10 cellular contexts compared by ENCODE assay signal in the genomic region with DNA sequence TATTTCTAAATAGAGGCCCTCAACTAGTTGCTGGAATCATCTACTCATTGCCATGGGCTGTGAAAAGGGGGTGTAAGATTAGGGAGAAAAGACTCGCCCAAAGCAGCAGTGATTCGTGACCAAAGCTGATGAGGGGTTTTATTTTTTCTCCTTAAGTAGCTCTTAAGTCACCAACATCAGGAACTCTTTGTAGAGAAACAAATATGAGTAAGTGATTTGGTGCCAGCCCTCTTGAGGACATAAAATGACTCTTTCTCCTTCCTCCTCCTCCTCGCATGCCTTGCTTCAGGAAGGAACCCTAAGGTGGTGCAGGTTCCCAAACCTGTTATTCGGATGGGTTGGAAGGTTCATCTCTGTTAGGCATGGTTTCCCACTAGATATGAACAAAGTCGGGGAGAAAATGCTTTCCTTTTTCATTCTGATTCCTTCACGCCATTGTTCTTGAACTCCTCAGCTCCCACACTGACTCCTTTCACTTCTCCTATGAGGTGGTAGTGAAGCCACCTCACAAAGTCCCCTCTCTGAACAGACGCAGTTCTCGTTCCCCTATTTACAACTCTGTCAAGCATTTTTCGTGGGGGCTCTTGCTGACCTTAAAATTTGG.
DNase-seq lines count a peak whose midpoint lies in the region; ATAC-seq, FAIRE-seq and TF ChIP-seq lines count a peak whose summit lies in the region.
"Had no signal": no experiment of that assay in that cellular context is flagged by ENCODE, and none has a peak within 500 bp of the region (broad histone marks: within the 10 kb centered on the region; RNA-seq: fewer than 3 reads in every experiment).

No MANE protein-coding gene starts in this region.

- intact Hi-C loops in activated CD4-positive, alpha-beta T cell treated with anti-CD3 and anti-CD28 coated beads for 36 hours (cut with DNase I, micrococcal nuclease), result loop anchor here (1.0 to 10.0 kb wide), 4 partner anchors 8 to 952 kb away; a partner anchor contains a TSS
- intact Hi-C loops in GM12878 (cut with micrococcal nuclease; ENCODE audit: unreplicated experiment), result loop anchor here (1.0 to 2.0 kb wide), 9 partner anchors 13 to 270 kb away; no protein-coding TSS in a partner anchor

- H3K27ac ChIP-seq in GM12878 (ENCODE audit: control insufficient read depth, insufficient read depth), result peak overlapping the region; percentile 100

- H3K9ac ChIP-seq in GM12878 (ENCODE audit: control insufficient read depth, insufficient read depth, low read length), result peak overlapping the region; percentile 88

- H3K27me3 ChIP-seq in GM12878 (replicated peaks in 1 of 2; ENCODE audit: control insufficient read depth in 2 of 2, insufficient read depth in 2 of 2, low read length in 1 of 2), result no peaks in the 10 kb centered on the region

- H3K4me1 ChIP-seq in GM12878 (ENCODE audit: control insufficient read depth, insufficient read depth, low read length), result peaks cover 92% of the 10 kb centered on the region

- DNase-seq in activated CD4-positive, alpha-beta T cell treated with anti-CD3 and anti-CD28 coated beads for 36 hours, result no peak
- no peak for DNase-seq in activated CD4-positive, alpha-beta T cell treated with anti-CD3 and anti-CD28 coated beads, Interleukin-2, amount 50 U/mL, for 1 hour
- peak; percentile 88 for DNase-seq in GM12878 (ENCODE audit: low read depth, low spot score)
- peak; percentile 69 for DNase-seq in stimulated activated naive B cell treated with anti-CD40 and anti-IgM and Interleukin-4, amounts not matched to agents 10 μg/mL and 1 μg/mL and 100 μg/mL, for 72 hours
- DNase-seq in effector CD4-positive, alpha-beta T cell, result no peak
- DNase-seq in frontal cortex (ENCODE audit: low spot score in 2 of 2), result no peak
- DNase-seq: NCI-H2171 had no signal

- peaks cover 90% of the 10 kb centered on the region for H3K4me1 Mint-ChIP-seq in activated CD4-positive, alpha-beta T cell treated with anti-CD3 and anti-CD28 coated beads for 36 hours
- H3K4me1 Mint-ChIP-seq in stimulated activated naive B cell treated with anti-CD40 and anti-IgM and Interleukin-4, amounts not matched to agents 10 μg/mL and 1 μg/mL and 100 μg/mL, for 72 hours, result peaks cover 68 to 99% of the 10 kb centered on the region in 2 donors

- H3K9me3 ChIP-seq in GM12878 (replicated peaks; ENCODE audit: control insufficient read depth, insufficient read depth, low read length), result no peaks in the 10 kb centered on the region

- H3K36me3 ChIP-seq in GM12878 (ENCODE audit: control insufficient read depth in 2 of 2, insufficient read depth in 2 of 2, low read length in 1 of 2), result peaks cover 4 to 10% of the 10 kb centered on the region in 2 experiments

- TSS peak; percentile 46 for BruUV-seq in GM12878 (replicated peaks; lab: Mats Ljungman, UMichigan)

- H2AFZ ChIP-seq in GM12878 (ENCODE audit: control insufficient read depth, low read depth, low read length), result no peak overlapping the region

- peaks cover 25% of the 10 kb centered on the region for H3K36me3 Mint-ChIP-seq in activated CD4-positive, alpha-beta T cell treated with anti-CD3 and anti-CD28 coated beads for 36 hours (ENCODE audit: low read depth)
- H3K36me3 Mint-ChIP-seq in stimulated activated naive B cell treated with anti-CD40 and anti-IgM and Interleukin-4, amounts not matched to agents 10 μg/mL and 1 μg/mL and 100 μg/mL, for 72 hours, result peaks cover 23 to 40% of the 10 kb centered on the region in 2 donors

- H3K79me2 ChIP-seq in GM12878 (ENCODE audit: control insufficient read depth, insufficient read depth, low read length), result peaks cover 83% of the 10 kb centered on the region

- CTCF ChIA-PET in activated CD4-positive, alpha-beta T cell treated with anti-CD3 and anti-CD28 coated beads for 36 hours (lab: Charles Lee), result interaction anchor here (0.6 to 3.0 kb wide), 19 partner anchors 9 to 270 kb away, joined by 3 to 17 read pairs (median 3); no protein-coding TSS in a partner anchor
- CTCF ChIA-PET in GM12878 (lab: Yijun Ruan, JAX), result interaction anchor here (1.2 to 5.0 kb wide), 19 partner anchors 10 to 270 kb away, joined by 3 to 41 read pairs (median 4); no protein-coding TSS in a partner anchor

- peak; percentile 16; the same call in 1 of the 2 replicates for TF ChIP-seq RAD21 in GM12878 (IDR thresholded peaks at IDR 0.05; ENCODE audit: insufficient read depth, low read depth, low read length)

- H3K4me3 ChIP-seq in GM12878, result peak overlapping the region; percentile 4; the same call in 1 of the 2 replicates

- no peaks in the 10 kb centered on the region for H3K27me3 Mint-ChIP-seq in activated CD4-positive, alpha-beta T cell treated with anti-CD3 and anti-CD28 coated beads for 36 hours
- H3K27me3 Mint-ChIP-seq in stimulated activated naive B cell treated with anti-CD40 and anti-IgM and Interleukin-4, amounts not matched to agents 10 μg/mL and 1 μg/mL and 100 μg/mL, for 72 hours, result no peaks in the 10 kb centered on the region

- H3K27ac Mint-ChIP-seq in activated CD4-positive, alpha-beta T cell treated with anti-CD3 and anti-CD28 coated beads for 36 hours, result peak overlapping the region; percentile 79
- peak overlapping the region; percentile 95 for H3K27ac Mint-ChIP-seq in stimulated activated naive B cell treated with anti-CD40 and anti-IgM and Interleukin-4, amounts not matched to agents 10 μg/mL and 1 μg/mL and 100 μg/mL, for 72 hours

- RAD21 ChIA-PET in GM12878 (lab: Charles Lee; ENCODE audit: unreplicated experiment), result interaction anchor here (0.9 to 21.4 kb wide), 23 partner anchors 9 to 270 kb away, joined by 3 to 497 read pairs (median 8); a partner anchor contains a TSS

- no peak; the same call in 1 of the 2 replicates for TF ChIP-seq POLR2A in GM12878 (IDR thresholded peaks at IDR 0.05; ENCODE audit: low read depth, low read length)

- no peaks in the 10 kb centered on the region for H3K9me3 Mint-ChIP-seq in activated CD4-positive, alpha-beta T cell treated with anti-CD3 and anti-CD28 coated beads for 36 hours (ENCODE audit: low read depth)
- H3K9me3 Mint-ChIP-seq in stimulated activated naive B cell treated with anti-CD40 and anti-IgM and Interleukin-4, amounts not matched to agents 10 μg/mL and 1 μg/mL and 100 μg/mL, for 72 hours, result peaks cover 0 to 5% of the 10 kb centered on the region in 2 donors

- H3K4me3 Mint-ChIP-seq in activated CD4-positive, alpha-beta T cell treated with anti-CD3 and anti-CD28 coated beads for 36 hours, result no peak overlapping the region
- peak overlapping the region; percentile 22 to 41 for H3K4me3 Mint-ChIP-seq in stimulated activated naive B cell treated with anti-CD40 and anti-IgM and Interleukin-4, amounts not matched to agents 10 μg/mL and 1 μg/mL and 100 μg/mL, for 72 hours

- peak overlapping the region; percentile 78 for H3K4me2 ChIP-seq in GM12878 (ENCODE audit: control insufficient read depth, insufficient read depth)

- WGBS in GM12878 (ENCODE audit: insufficient coverage, insufficient replicate concordance, low lambda C conversion rate, missing lambda C conversion rate), result under 1% methylated on average over 9 of the region's 9 CpGs

- POLR2A ChIA-PET in activated CD4-positive, alpha-beta T cell treated with anti-CD3 and anti-CD28 coated beads for 36 hours (lab: Charles Lee), result interaction anchor here (0.6 to 2.1 kb wide), 14 partner anchors 9 to 1444 kb away, joined by 3 to 20 read pairs (median 4); a partner anchor contains a TSS
- POLR2A ChIA-PET in GM12878 (lab: Charles Lee), result interaction anchor here (0.9 to 10.8 kb wide), 19 partner anchors 10 to 207 kb away, joined by 3 to 144 read pairs (median 5); no protein-coding TSS in a partner anchor

- SMC1A ChIA-PET in GM12878 (lab: Charles Lee; ENCODE audit: uncharacterized antibody, unreplicated experiment), result interaction anchor here (0.6 to 39.9 kb wide), 27 partner anchors 5 to 1149 kb away, joined by 3 to 1116 read pairs (median 6); a partner anchor contains a TSS

- H4K20me1 ChIP-seq in GM12878 (ENCODE audit: control insufficient read depth, insufficient read depth), result no peaks in the 10 kb centered on the region

- FAIRE-seq in GM12878 (lab: Jason Lieb, UNC), result peak; percentile 44
- FAIRE-seq in frontal cortex (lab: Jason Lieb, UNC), result no peak
- FAIRE-seq: A204.1 had no signal

- TF ChIP-seq EP300 in GM12878 (IDR thresholded peaks at IDR 0.05; ENCODE audit: borderline replicate concordance in 1 of 2, control insufficient read depth in 1 of 2, low read depth in 2 of 2, low read length in 2 of 2), result peak; percentile 91 to 95; a peak in 3 of 4 replicates

- ATAC-seq in activated CD4-positive, alpha-beta T cell treated with anti-CD3 and anti-CD28 coated beads for 36 hours, result peak; percentile 28
- peak; percentile 35 for ATAC-seq in HG03045 (IDR thresholded peaks at IDR 0.05; ENCODE audit: unreplicated experiment)
- ATAC-seq in GM12878, result peak; percentile 51
- peak; percentile 55 to 56 for ATAC-seq in stimulated activated naive B cell treated with anti-CD40 and anti-IgM and Interleukin-4, amounts not matched to agents 10 μg/mL and 1 μg/mL and 100 μg/mL, for 72 hours (replicated peaks)
- no peak for ATAC-seq in GM21576 (IDR thresholded peaks at IDR 0.05; ENCODE audit: unreplicated experiment)

- in situ Hi-C loops in GM12878 (cut with MboI), result loop anchor here (5.0 kb wide), 2 partner anchors 111 to 186 kb away; no protein-coding TSS in a partner anchor

- no peak for TF ChIP-seq CTCF in GM12878 (IDR thresholded peaks at IDR 0.05 in 2 of 3, conservative IDR thresholded peaks at IDR 0.05 in 1 of 3; ENCODE audit: control insufficient read depth in 2 of 3, extremely low read depth in 1 of 3, insufficient read depth in 1 of 3, low read depth in 3 of 3, low read length in 3 of 3)

TF ChIP-seq in GM12878, 131 proteins besides CTCF, POLR2A, EP300 and RAD21 (continues in another document):
- TF ChIP-seq GABPA (IDR thresholded peaks at IDR 0.05; ENCODE audit: low read depth), result no peak
- TF ChIP-seq STAT3 (IDR thresholded peaks at IDR 0.05; ENCODE audit: low read depth, low read length), result peak; percentile 89; the same call in 1 of the 2 replicates
- TF ChIP-seq CHD2 (IDR thresholded peaks at IDR 0.05; ENCODE audit: borderline replicate concordance, low read depth, low read length), result peak; percentile 78; the same call in 1 of the 2 replicates
- TF ChIP-seq, protein P1, sequence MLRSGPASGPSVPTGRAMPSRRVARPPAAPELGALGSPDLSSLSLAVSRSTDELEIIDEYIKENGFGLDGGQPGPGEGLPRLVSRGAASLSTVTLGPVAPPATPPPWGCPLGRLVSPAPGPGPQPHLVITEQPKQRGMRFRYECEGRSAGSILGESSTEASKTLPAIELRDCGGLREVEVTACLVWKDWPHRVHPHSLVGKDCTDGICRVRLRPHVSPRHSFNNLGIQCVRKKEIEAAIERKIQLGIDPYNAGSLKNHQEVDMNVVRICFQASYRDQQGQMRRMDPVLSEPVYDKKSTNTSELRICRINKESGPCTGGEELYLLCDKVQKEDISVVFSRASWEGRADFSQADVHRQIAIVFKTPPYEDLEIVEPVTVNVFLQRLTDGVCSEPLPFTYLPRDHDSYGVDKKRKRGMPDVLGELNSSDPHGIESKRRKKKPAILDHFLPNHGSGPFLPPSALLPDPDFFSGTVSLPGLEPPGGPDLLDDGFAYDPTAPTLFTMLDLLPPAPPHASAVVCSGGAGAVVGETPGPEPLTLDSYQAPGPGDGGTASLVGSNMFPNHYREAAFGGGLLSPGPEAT (IDR thresholded peaks at IDR 0.05; ENCODE audit: low read depth), result peak; percentile 94
- 0 out of 2 replicates have a peak, but pooled peaks have one; percentile 47 for TF ChIP-seq ZNF24 (IDR thresholded peaks at IDR 0.05)
- TF ChIP-seq STAT1 (conservative IDR thresholded peaks at IDR 0.05), result no peak

Comparison
In these comparisons a context has a peak if more than half of its experiments do, and no peak if none do; other contexts are left out.
1. DNase-seq: peak in GM12878 (single experiment) and stimulated activated naive B cell treated with anti-CD40 and anti-IgM and Interleukin-4, amounts not matched to agents 10 μg/mL and 1 μg/mL and 100 μg/mL, for 72 hours (single experiment); none in activated CD4-positive, alpha-beta T cell treated with anti-CD3 and anti-CD28 coated beads for 36 hours (single experiment), activated CD4-positive, alpha-beta T cell treated with anti-CD3 and anti-CD28 coated beads, Interleukin-2, amount 50 U/mL, for 1 hour (single experiment), effector CD4-positive, alpha-beta T cell (single experiment) and frontal cortex (0 of 2).